ENCODE assay signal across 9 cellular contexts in genomic region chr6:137271245-137272183, GRCh38. TPM values are rescaled to one million over a fixed set of nuclear protein-coding genes. Genes with fewer than 3 reads are reported as not detected.
DNase-seq lines count a peak whose midpoint lies in the region; ATAC-seq and TF ChIP-seq lines count a peak whose summit lies in the region.
"Had no signal": no experiment of that assay in that cellular context is flagged by ENCODE, and none has a peak within 500 bp of the region (broad histone marks: within the 10 kb centered on the region; RNA-seq: fewer than 3 reads in every experiment).

No MANE protein-coding gene starts in this region.

- H3K4me3 ChIP-seq in PC-3 (ENCODE audit: low read length): no peak overlapping the region

- peak; percentile 62 for ATAC-seq in HG03469 (IDR thresholded peaks at IDR 0.05; ENCODE audit: unreplicated experiment)
- ATAC-seq in PC-3: 0 out of 2 replicates have a peak, but pooled peaks have one; percentile 43
- peak; percentile 40 for ATAC-seq in effector memory CD8-positive, alpha-beta T cell (replicated peaks)
- no peak for ATAC-seq in HG02973 (IDR thresholded peaks at IDR 0.05; ENCODE audit: unreplicated experiment)

- no peak overlapping the region for H3K27ac Mint-ChIP-seq in effector memory CD8-positive, alpha-beta T cell
- H3K27ac Mint-ChIP-seq in mesothelial cell of epicardium: no peak overlapping the region
- H3K27ac Mint-ChIP-seq: activated naive CD4-positive, alpha-beta T cell treated with anti-CD3 and anti-CD28 coated beads, Interleukin-2, amount 50 U/mL, for 24 hours had no signal

- H3K9me3 ChIP-seq in PC-3 (ENCODE audit: low read length): no peaks in the 10 kb centered on the region

- BruUV-seq in PC-3 (replicated peaks; lab: Mats Ljungman, UMichigan): no TSS peak

- H3F3A ChIP-seq in PC-3 (ENCODE audit: low read length, unreplicated experiment): no peaks in the 10 kb centered on the region

- TF ChIP-seq CTCF in PC-3 (conservative IDR thresholded peaks at IDR 0.05; ENCODE audit: low read depth, low read length) (peak; percentile 84), mesothelial cell of epicardium (IDR thresholded peaks at IDR 0.05; ENCODE audit: unreplicated experiment) (peak; percentile 69)

- no peaks in the 10 kb centered on the region for H3K4me1 ChIP-seq in PC-3 (ENCODE audit: insufficient read depth, low read length)

- H2AFZ ChIP-seq in PC-3 (ENCODE audit: low read length): no peak overlapping the region

- H3K9ac ChIP-seq in PC-3 (ENCODE audit: low read length): no peak overlapping the region

- H3K4me1 Mint-ChIP-seq in effector memory CD8-positive, alpha-beta T cell (ENCODE audit: low read depth in 2 of 2): peaks cover 17 to 28% of the 10 kb centered on the region in 2 donors
- peaks cover 1% of the 10 kb centered on the region for H3K4me1 Mint-ChIP-seq in mesothelial cell of epicardium
- H3K4me1 Mint-ChIP-seq: activated naive CD4-positive, alpha-beta T cell treated with anti-CD3 and anti-CD28 coated beads, Interleukin-2, amount 50 U/mL, for 24 hours had no signal

- no peaks in the 10 kb centered on the region for H3K36me3 ChIP-seq in PC-3 (ENCODE audit: low read depth, low read length)

- no peak overlapping the region for H3K4me2 ChIP-seq in PC-3 (ENCODE audit: low read length)

- H4K20me1 ChIP-seq in PC-3 (ENCODE audit: low read length): no peaks in the 10 kb centered on the region

- CTCF ChIA-PET in PC-3 (lab: Charles Lee): interaction anchor here (0.5 to 1.0 kb wide), 7 partner anchors 25 to 968 kb away, joined by 4 to 10 read pairs (median 5); no protein-coding TSS in a partner anchor

- peak overlapping the region in 1 of 2 donors; percentile 25 for H3K4me3 Mint-ChIP-seq in effector memory CD8-positive, alpha-beta T cell
- no peak overlapping the region for H3K4me3 Mint-ChIP-seq in mesothelial cell of epicardium
- H3K4me3 Mint-ChIP-seq: activated naive CD4-positive, alpha-beta T cell treated with anti-CD3 and anti-CD28 coated beads, Interleukin-2, amount 50 U/mL, for 24 hours had no signal

- no peaks in the 10 kb centered on the region for H3K27me3 Mint-ChIP-seq in effector memory CD8-positive, alpha-beta T cell
- H3K27me3 Mint-ChIP-seq in mesothelial cell of epicardium (ENCODE audit: low read depth): peaks cover 16% of the 10 kb centered on the region

- intact Hi-C loops in PC-3 (cut with micrococcal nuclease): loop anchor here (1.0 to 5.0 kb wide), 4 partner anchors 43 to 371 kb away; no protein-coding TSS in a partner anchor

- no peaks in the 10 kb centered on the region for H3K27me3 ChIP-seq in PC-3 (ENCODE audit: low read length)

- DNase-seq in NCI-H524 (lab: John Stamatoyannopoulos, UW): peak; percentile 63 to 68
- DNase-seq in NCI-H524 treated with DMSO at 0.1 percent for 48 hours (lab: John Stamatoyannopoulos, UW): no peak
- peak; percentile 67 for DNase-seq in PC-3
- DNase-seq in effector memory CD8-positive, alpha-beta T cell: no peak
- no peak for DNase-seq in mesothelial cell of epicardium (ENCODE audit: low spot score in 2 of 2, unreplicated experiment in 2 of 2)
- no peak for DNase-seq in NK-92 treated with Interleukin-12 subunit alpha and Interleukin-12 subunit beta, amount 100 ng/mL, for 24 hours (lab: John Stamatoyannopoulos, UW)

- no peaks in the 10 kb centered on the region for H3K79me2 ChIP-seq in PC-3 (ENCODE audit: low read length)

- no peak overlapping the region for H3K27ac ChIP-seq in PC-3 (ENCODE audit: low read length)

- H3K36me3 Mint-ChIP-seq in effector memory CD8-positive, alpha-beta T cell (ENCODE audit: insufficient read depth): no peaks in the 10 kb centered on the region
- H3K36me3 Mint-ChIP-seq in mesothelial cell of epicardium: no peaks in the 10 kb centered on the region
- H3K36me3 Mint-ChIP-seq: activated naive CD4-positive, alpha-beta T cell treated with anti-CD3 and anti-CD28 coated beads, Interleukin-2, amount 50 U/mL, for 24 hours had no signal

- POLR2A ChIA-PET in PC-3 (lab: Charles Lee; ENCODE audit: unreplicated experiment): no interaction called here

- H3K9me3 Mint-ChIP-seq in effector memory CD8-positive, alpha-beta T cell: no peaks in the 10 kb centered on the region
- H3K9me3 Mint-ChIP-seq in mesothelial cell of epicardium: peaks cover 7% of the 10 kb centered on the region
- H3K9me3 Mint-ChIP-seq: activated naive CD4-positive, alpha-beta T cell treated with anti-CD3 and anti-CD28 coated beads, Interleukin-2, amount 50 U/mL, for 24 hours had no signal

- no peaks in the 10 kb centered on the region for H3K9me2 ChIP-seq in PC-3 (replicated peaks; ENCODE audit: low read length)

RNA-seq across cellular contexts. Expression of gene IFNGR1, which starts 52.3 kb away (rescaled TPM):
- 15.8 and 24.6 TPM in 2 replicates for total RNA-seq in PC-3 (2014; rRNA removed)
- total RNA-seq in mesothelial cell of epicardium: 24.3 to 27.3 TPM (median 25.4 TPM) in 3 replicates

Comparison
In these comparisons a context has a peak if more than half of its experiments do, and no peak if none do; other contexts are left out.
1. DNase-seq: peak in NCI-H524 (2 of 2) and PC-3 (single experiment); none in NCI-H524 treated with DMSO at 0.1 percent for 48 hours (single experiment), effector memory CD8-positive, alpha-beta T cell (0 of 3), mesothelial cell of epicardium (0 of 2) and NK-92 treated with Interleukin-12 subunit alpha and Interleukin-12 subunit beta, amount 100 ng/mL, for 24 hours (single experiment).